Comparison of ENCODE assay signal across 1 cellular context in genomic region chr3:53255360-53255774, GRCh38.
TF ChIP-seq lines count a peak whose summit lies in the region.

No MANE protein-coding gene starts in this region.

TF ChIP-seq in IMR-90, 13 proteins besides CTCF, POLR2A, EP300 and RAD21:
- TF ChIP-seq FOS (IDR thresholded peaks at IDR 0.05; ENCODE audit: low read depth, low read length) (no peak), ELK1 (IDR thresholded peaks at IDR 0.05; ENCODE audit: borderline replicate concordance, low read depth, low read length) (no peak), MXI1 (IDR thresholded peaks at IDR 0.05; ENCODE audit: borderline replicate concordance, low read depth, low read length) (peak; percentile 15), NFE2L2 (IDR thresholded peaks at IDR 0.05; ENCODE audit: low read depth, low read length) (no peak)
